18 cellular contexts compared by ENCODE assay signal in the genomic region with DNA sequence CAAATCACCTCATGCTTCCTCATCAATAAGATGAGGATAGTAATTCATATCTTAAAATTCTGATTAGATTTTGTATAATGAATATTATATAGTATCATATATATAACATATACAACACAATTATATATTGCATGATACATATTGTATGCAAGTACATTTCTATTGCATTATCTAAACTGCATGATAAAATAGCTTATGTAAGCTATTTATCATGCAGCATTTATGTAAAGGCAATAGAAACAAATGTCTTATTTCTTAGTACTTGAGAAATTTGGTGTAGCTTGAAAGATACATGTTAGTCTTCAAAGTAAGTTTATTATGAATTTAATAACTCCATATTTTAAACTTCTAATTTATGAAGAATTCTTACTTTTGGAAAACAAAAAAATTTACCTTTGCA. TPM values are rescaled to one million over a fixed set of nuclear protein-coding genes. Genes with fewer than 3 reads are reported as not detected.
DNase-seq lines count a peak whose midpoint lies in the region; ATAC-seq, FAIRE-seq and TF ChIP-seq lines count a peak whose summit lies in the region.
"Had no signal": no experiment of that assay in that cellular context is flagged by ENCODE, and none has a peak within 500 bp of the region (broad histone marks: within the 10 kb centered on the region; RNA-seq: fewer than 3 reads in every experiment).

No MANE protein-coding gene starts in this region.

- no peaks in the 10 kb centered on the region for H3K27me3 ChIP-seq in right atrium auricular region

- no peak for TF ChIP-seq EP300 in A549 (IDR thresholded peaks at IDR 0.05)

- FAIRE-seq in A549 (lab: Jason Lieb, UNC), result no peak
- peak; percentile 66 for FAIRE-seq in G401.6 (lab: Jason Lieb, UNC)
- FAIRE-seq: GM12891, GM18507 had no signal

- no peak overlapping the region for H3K9ac ChIP-seq in SK-N-MC (ENCODE audit: insufficient read length)

- no peak for TF ChIP-seq RAD21 in A549 (conservative IDR thresholded peaks at IDR 0.05 in 1 of 2, IDR thresholded peaks at IDR 0.05 in 1 of 2)

- POLR2A ChIA-PET in A549 (lab: Yijun Ruan, JAX), result no interaction called here

- H3K27ac ChIP-seq in A549 (no peak overlapping the region), SK-N-MC (peak overlapping the region; percentile 62; the same call in 1 of the 2 replicates), right atrium auricular region (no peak overlapping the region)

- H3K4me3 ChIP-seq in A549 (no peak overlapping the region), SK-N-MC (no peak overlapping the region), right atrium auricular region (no peak overlapping the region)
- H3K4me3 ChIP-seq: GM23338 had no signal

- CTCF ChIA-PET in A549 (lab: Yijun Ruan, JAX), result interaction anchor here (1.0 to 8.0 kb wide), 4 partner anchors 18 to 343 kb away, joined by 3 to 73 read pairs (median 4); no protein-coding TSS in a partner anchor

- no peak for TF ChIP-seq POLR2A in A549 (IDR thresholded peaks at IDR 0.05; ENCODE audit: low read length)

- H3K4me1 ChIP-seq in A549 (peaks cover 22% of the 10 kb centered on the region), right atrium auricular region (peaks cover 0 to 48% of the 10 kb centered on the region in 2 donors)

- TF ChIP-seq CTCF in A549 (IDR thresholded peaks at IDR 0.05) (no peak), right atrium auricular region (IDR thresholded peaks at IDR 0.05) (no peak)

- H3K4me2 ChIP-seq in A549, result no peak overlapping the region
- H3K4me2 ChIP-seq: GM23338 had no signal

- H3K36me3 ChIP-seq in SK-N-MC (ENCODE audit: insufficient read depth, low read length) (peaks cover 46% of the 10 kb centered on the region), right atrium auricular region (peaks cover 43% of the 10 kb centered on the region)

- no peak for ATAC-seq in A549
- no peak for ATAC-seq in stimulated activated naive CD8-positive, alpha-beta T cell treated with anti-CD3 and anti-CD28 coated beads, Interleukin-15, Interleukin-2, amounts not matched to agents 100 U/mL and 50 U/mL, for 24 hours
- ATAC-seq: CD8-positive, alpha-beta T cell; GM23338; HCT116 had no signal

- DNase-seq in A549 (ENCODE audit: low read depth in 1 of 2, low spot score in 1 of 2), result no peak
- no peak for DNase-seq in SK-N-MC (ENCODE audit: low read depth, low spot score)
- no peak for DNase-seq in inferior parietal cortex (ENCODE audit: extremely low spot score)
- no peak for DNase-seq in right atrium auricular region (ENCODE audit: low spot score)
- DNase-seq in stimulated activated naive CD8-positive, alpha-beta T cell treated with anti-CD3 and anti-CD28 coated beads, Interleukin-15, Interleukin-2, amounts not matched to agents 100 U/mL and 50 U/mL, for 24 hours, result no peak
- DNase-seq: C1 segment of cervical spinal cord; Caco-2; CD8-positive, alpha-beta T cell; DMS 273 treated with DMSO at 0.1 percent for 48 hours; DMS79; EL; GF-D8; H9 had no signal

- no peaks in the 10 kb centered on the region for H3K9me3 ChIP-seq in A549
- no peaks in the 10 kb centered on the region for H3K9me3 ChIP-seq in SK-N-MC (ENCODE audit: low read depth, low read length)
- no peaks in the 10 kb centered on the region for H3K9me3 ChIP-seq in right atrium auricular region
- H3K9me3 ChIP-seq: Caco-2 had no signal

TF ChIP-seq in A549, 52 proteins besides CTCF, POLR2A, EP300 and RAD21:
- TF ChIP-seq, protein P1, sequence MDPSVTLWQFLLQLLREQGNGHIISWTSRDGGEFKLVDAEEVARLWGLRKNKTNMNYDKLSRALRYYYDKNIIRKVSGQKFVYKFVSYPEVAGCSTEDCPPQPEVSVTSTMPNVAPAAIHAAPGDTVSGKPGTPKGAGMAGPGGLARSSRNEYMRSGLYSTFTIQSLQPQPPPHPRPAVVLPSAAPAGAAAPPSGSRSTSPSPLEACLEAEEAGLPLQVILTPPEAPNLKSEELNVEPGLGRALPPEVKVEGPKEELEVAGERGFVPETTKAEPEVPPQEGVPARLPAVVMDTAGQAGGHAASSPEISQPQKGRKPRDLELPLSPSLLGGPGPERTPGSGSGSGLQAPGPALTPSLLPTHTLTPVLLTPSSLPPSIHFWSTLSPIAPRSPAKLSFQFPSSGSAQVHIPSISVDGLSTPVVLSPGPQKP (IDR thresholded peaks at IDR 0.05; ENCODE audit: low read depth, low read length), result no peak
- TF ChIP-seq MAFK (IDR thresholded peaks at IDR 0.05; ENCODE audit: partially characterized antibody) (peak; percentile 73), KDM1A (IDR thresholded peaks at IDR 0.05; ENCODE audit: low read depth) (no peak), BHLHE40 (IDR thresholded peaks at IDR 0.05; ENCODE audit: low read depth, low read length) (no peak), RCOR1 (IDR thresholded peaks at IDR 0.05; ENCODE audit: low read depth, low read length) (no peak), TFCP2L1 (CRISPR knock-in tag; IDR thresholded peaks at IDR 0.05) (no peak)
- TF ChIP-seq, protein P2, sequence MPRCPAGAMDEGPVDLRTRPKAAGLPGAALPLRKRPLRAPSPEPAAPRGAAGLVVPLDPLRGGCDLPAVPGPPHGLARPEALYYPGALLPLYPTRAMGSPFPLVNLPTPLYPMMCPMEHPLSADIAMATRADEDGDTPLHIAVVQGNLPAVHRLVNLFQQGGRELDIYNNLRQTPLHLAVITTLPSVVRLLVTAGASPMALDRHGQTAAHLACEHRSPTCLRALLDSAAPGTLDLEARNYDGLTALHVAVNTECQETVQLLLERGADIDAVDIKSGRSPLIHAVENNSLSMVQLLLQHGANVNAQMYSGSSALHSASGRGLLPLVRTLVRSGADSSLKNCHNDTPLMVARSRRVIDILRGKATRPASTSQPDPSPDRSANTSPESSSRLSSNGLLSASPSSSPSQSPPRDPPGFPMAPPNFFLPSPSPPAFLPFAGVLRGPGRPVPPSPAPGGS (IDR thresholded peaks at IDR 0.05), result no peak

RNA-seq across cellular contexts. Expression of a gene that starts 5.5 kb away (rescaled TPM):
- polyA plus RNA-seq in A549 (2011; rRNA removed) (21.2 and 31.0 TPM in 2 replicates), A549 (2017; fragmentation: RNase III; extraction: RNeasy Plus Mini Kit Qiagen cat#74134 plus additional on column Dnase treatment) (9.0 to 10.1 TPM (median 9.7 TPM) in 3 replicates)
- 5.5 and 6.2 TPM in 2 replicates for polyA plus RNA-seq in A549 (2012; cell fraction: cytosol; rRNA removed)
- 2.4 and 6.2 TPM in 2 replicates for polyA plus RNA-seq in A549 (2012; cell fraction: nucleus; rRNA removed)
- 10.5 and 11.6 TPM in 2 replicates for polyA minus RNA-seq in A549 (2011; rRNA and poly(A)+ RNA removed)
- 10 to 100 TPM; 18.8 to 23.7 TPM for total RNA-seq in right atrium auricular region

RNA-seq across cellular contexts. Expression of a gene that starts 28.5 kb away (rescaled TPM):
- polyA plus RNA-seq in A549 (2011; rRNA removed) (130 and 145 TPM in 2 replicates), A549 (2017; fragmentation: RNase III; extraction: RNeasy Plus Mini Kit Qiagen cat#74134 plus additional on column Dnase treatment) (40.9 to 43.5 TPM (median 41.2 TPM) in 3 replicates)
- polyA plus RNA-seq in A549 (2012; cell fraction: cytosol; rRNA removed), result 24.3 and 35.8 TPM in 2 replicates
- 30.6 and 51.3 TPM in 2 replicates for polyA plus RNA-seq in A549 (2012; cell fraction: nucleus; rRNA removed)
- 241 and 257 TPM in 2 replicates for polyA minus RNA-seq in A549 (2011; rRNA and poly(A)+ RNA removed)
- total RNA-seq in right atrium auricular region, result 10 to 100 TPM; 31.1 to 40.6 TPM
